Comparison of ENCODE assay signal across 18 cellular contexts in genomic region chr16:12695454-12695853, GRCh38.
DNase-seq lines count a peak whose midpoint lies in the region; ATAC-seq and TF ChIP-seq lines count a peak whose summit lies in the region.
"Had no signal": no experiment of that assay in that cellular context is flagged by ENCODE, and none has a peak within 500 bp of the region (broad histone marks: within the 10 kb centered on the region; RNA-seq: fewer than 3 reads in every experiment).

No MANE protein-coding gene starts in this region.

- peaks cover 7% of the 10 kb centered on the region for H3K4me1 ChIP-seq in OCI-LY7 (ENCODE audit: insufficient read depth, low read length, poor library complexity, severe bottlenecking)
- H3K4me1 ChIP-seq in right lobe of liver = no peaks in the 10 kb centered on the region
- H3K4me1 ChIP-seq in prostate gland (replicated peaks) = no peaks in the 10 kb centered on the region
- H3K4me1 ChIP-seq: Caco-2 had no signal

- DNase-seq in OCI-LY7 (ENCODE audit: low spot score) = no peak
- peak; percentile 41 for DNase-seq in left lobe of liver (ENCODE audit: low spot score)
- DNase-seq in right lobe of liver = peak in 1 of 3 donors; percentile 49
- peak; percentile 6 for DNase-seq in prostate gland (ENCODE audit: low spot score)
- DNase-seq in NCI-H1694 (lab: John Stamatoyannopoulos, UW) = no peak
- DNase-seq in GM19240 (ENCODE audit: insufficient read length, low spot score) = no peak
- no peak for DNase-seq in sciatic nerve (ENCODE audit: low spot score)
- DNase-seq: Caco-2; CD4-positive, CD25-positive, alpha-beta regulatory T cell; CD8-positive, alpha-beta T cell; DMS153; DND-41; H9 had no signal

- POLR2A ChIA-PET in OCI-LY7 (lab: Charles Lee) = no interaction called here

- H3K79me2 ChIP-seq in OCI-LY7 (ENCODE audit: insufficient read depth, low read depth, low read length) = no peaks in the 10 kb centered on the region

- H3K4me3 ChIP-seq in OCI-LY7 (ENCODE audit: low read depth, low read length, poor library complexity, severe bottlenecking) (no peak overlapping the region), right lobe of liver (no peak overlapping the region), prostate gland (no peak overlapping the region)
- H3K4me3 ChIP-seq: BLaER1, GM23338 had no signal

- H2AFZ ChIP-seq in OCI-LY7 (ENCODE audit: low read length) = no peak overlapping the region
- H2AFZ ChIP-seq: GM23338 had no signal

- H3K4me2 ChIP-seq in OCI-LY7 (ENCODE audit: low read length) = no peak overlapping the region
- H3K4me2 ChIP-seq: BLaER1, GM23338 had no signal

- CTCF ChIA-PET in OCI-LY7 (lab: Charles Lee; ENCODE audit: unreplicated experiment) = no interaction called here

- H3K9me3 ChIP-seq in OCI-LY7 (ENCODE audit: low read length) (no peaks in the 10 kb centered on the region), right lobe of liver (no peaks in the 10 kb centered on the region), prostate gland (no peaks in the 10 kb centered on the region)
- H3K9me3 ChIP-seq: BLaER1, Caco-2 had no signal

- TSS peak; percentile 39 for BruUV-seq in OCI-LY7 (replicated peaks; lab: Mats Ljungman, UMichigan)

- 87% methylated on average over 5 of the region's 5 CpGs for WGBS in right lobe of liver (ENCODE audit: insufficient coverage, low coverage, low lambda C conversion rate, missing lambda C conversion rate)
- 84% methylated on average over 5 of the region's 5 CpGs for WGBS in prostate gland

- no peak for TF ChIP-seq CTCF in OCI-LY7 (conservative IDR thresholded peaks at IDR 0.05; ENCODE audit: low read length)
- TF ChIP-seq CTCF in right lobe of liver (IDR thresholded peaks at IDR 0.05) = no peak
- TF ChIP-seq CTCF in prostate gland (IDR thresholded peaks at IDR 0.05) = no peak

- no peak overlapping the region for H3K27ac ChIP-seq in OCI-LY7 (ENCODE audit: low read depth, low read length, poor library complexity, severe bottlenecking)
- no peak overlapping the region for H3K27ac ChIP-seq in right lobe of liver
- no peak overlapping the region for H3K27ac ChIP-seq in prostate gland
- H3K27ac ChIP-seq: BLaER1, C4-2B had no signal

- intact Hi-C loops in OCI-LY7 (cut with micrococcal nuclease; ENCODE audit: unreplicated experiment) (no loop called here), right lobe of liver (cut with DNase I) (no loop called here), prostate gland (cut with DNase I) (no loop called here), sciatic nerve (cut with DNase I) (no loop called here)

- H4K20me1 ChIP-seq in OCI-LY7 (ENCODE audit: insufficient read depth, low read length) = no peaks in the 10 kb centered on the region
- H4K20me1 ChIP-seq: BLaER1 had no signal

- TF ChIP-seq POLR2A in right lobe of liver (IDR thresholded peaks at IDR 0.05) (no peak), prostate gland (IDR thresholded peaks at IDR 0.05) (no peak)

- H3K36me3 ChIP-seq in OCI-LY7 (ENCODE audit: insufficient read depth, low read length) = no peaks in the 10 kb centered on the region
- H3K36me3 ChIP-seq in right lobe of liver = no peaks in the 10 kb centered on the region
- H3K36me3 ChIP-seq in prostate gland = no peaks in the 10 kb centered on the region

- ATAC-seq in left lobe of liver (peak; percentile 87), right lobe of liver (peak; percentile 66 to 92 (median 78)), sciatic nerve (no peak)
- no peak for ATAC-seq in activated CD4-positive, CD25-positive, alpha-beta regulatory T cell treated with anti-CD3 and anti-CD28 coated beads, Interleukin-2, amount 50 U/mL, for 24 hours
- ATAC-seq: CD8-positive, alpha-beta T cell; GM23338; HCT116 had no signal

- H3K9me2 ChIP-seq in OCI-LY7 (ENCODE audit: insufficient read depth, low read length) = no peaks in the 10 kb centered on the region

- H3K27me3 ChIP-seq in right lobe of liver (no peaks in the 10 kb centered on the region), prostate gland (replicated peaks; ENCODE audit: insufficient read depth) (no peaks in the 10 kb centered on the region)
- H3K27me3 ChIP-seq: BLaER1 had no signal

Comparison
In these comparisons a context has a peak if more than half of its experiments do, and no peak if none do; other contexts are left out.
1. DNase-seq: peak in left lobe of liver (single experiment) and prostate gland (single experiment); none in OCI-LY7 (single experiment), NCI-H1694 (single experiment), GM19240 (single experiment) and sciatic nerve (single experiment).
2. ATAC-seq: peak in left lobe of liver (single experiment) and right lobe of liver (4 of 4); none in sciatic nerve (single experiment) and activated CD4-positive, CD25-positive, alpha-beta regulatory T cell treated with anti-CD3 and anti-CD28 coated beads, Interleukin-2, amount 50 U/mL, for 24 hours (0 of 2).